9 cellular contexts compared by ENCODE assay signal in genomic region chr7:139774376-139774775, GRCh38. TPM values are rescaled to one million over a fixed set of nuclear protein-coding genes. Genes with fewer than 3 reads are reported as not detected.
A peak's percentile ranks its signal among the peaks of the same experiment; 100 is the strongest.
DNase-seq lines count a peak whose midpoint lies in the region; ATAC-seq and TF ChIP-seq lines count a peak whose summit lies in the region.
"Had no signal": no experiment of that assay in that cellular context is flagged by ENCODE, and none has a peak within 500 bp of the region (broad histone marks: within the 10 kb centered on the region; RNA-seq: fewer than 3 reads in every experiment).

No MANE protein-coding gene starts in this region.

- TF ChIP-seq EP300 in stomach (IDR thresholded peaks at IDR 0.05), result no peak

- peak overlapping the region in 1 of 4 donors; percentile 88 for H3K4me3 ChIP-seq in stomach

- peaks cover 35% of the 10 kb centered on the region for H3K4me1 ChIP-seq in foreskin keratinocyte
- H3K4me1 ChIP-seq in stomach, result peaks cover 45 to 74% (median 68%) of the 10 kb centered on the region in 4 donors

- peaks cover 0 to 16% (median 3%) of the 10 kb centered on the region in 4 donors for H3K36me3 ChIP-seq in stomach

- H3K9me3 ChIP-seq in stomach, result no peaks in the 10 kb centered on the region

- intact Hi-C loops in stomach (cut with DNase I; ENCODE audit: low total_unique reads) (loop anchor here (10.0 kb wide), 1 partner anchor 60 kb away; no protein-coding TSS in a partner anchor), Calu3 (cut with micrococcal nuclease; ENCODE audit: unreplicated experiment) (loop anchor here (2.0 kb wide), 2 partner anchors 54 to 128 kb away; partner anchors contain the start of gene TBXAS1)

- 65 to 90% (median 76%) methylated on average over 1 of the region's 1 CpG for WGBS in stomach, 5 donors

- peak overlapping the region; percentile 54 for H3K27ac Mint-ChIP-seq in activated CD4-positive, alpha-beta memory T cell treated with anti-CD3 and anti-CD28 coated beads, Interleukin-2, amount 10 ng/mL, durations not matched to agents 7 days and 5 days
- H3K27ac Mint-ChIP-seq in Calu3 (ENCODE audit: unreplicated experiment), result no peak overlapping the region

- H3K9me3 Mint-ChIP-seq in activated T-cell treated with anti-CD3 and anti-CD28 coated beads, Interleukin-2, amount 50 U/mL, for 4 hours, result no peaks in the 10 kb centered on the region
- no peaks in the 10 kb centered on the region for H3K9me3 Mint-ChIP-seq in activated CD4-positive, alpha-beta memory T cell treated with anti-CD3 and anti-CD28 coated beads, Interleukin-2, amount 10 ng/mL, durations not matched to agents 7 days and 5 days
- H3K9me3 Mint-ChIP-seq in Calu3 (ENCODE audit: low read depth, unreplicated experiment), result no peaks in the 10 kb centered on the region

- peaks cover 75% of the 10 kb centered on the region for H3K4me1 Mint-ChIP-seq in activated T-cell treated with anti-CD3 and anti-CD28 coated beads, Interleukin-2, amount 50 U/mL, for 4 hours (ENCODE audit: low read depth)
- H3K4me1 Mint-ChIP-seq in activated CD4-positive, alpha-beta memory T cell treated with anti-CD3 and anti-CD28 coated beads, Interleukin-2, amount 10 ng/mL, durations not matched to agents 7 days and 5 days, result peaks cover 67% of the 10 kb centered on the region
- H3K4me1 Mint-ChIP-seq in Calu3 (ENCODE audit: low read depth, unreplicated experiment), result peaks cover 41% of the 10 kb centered on the region

- no peak for DNase-seq in activated T-cell treated with anti-CD3 and anti-CD28 coated beads, Interleukin-2, amount 50 U/mL, for 4 hours
- DNase-seq in activated T-cell treated with anti-CD3 and anti-CD28 coated beads for 4 hours (no peak), foreskin keratinocyte (peak; percentile 71 to 87), stomach (no peak), Calu3 (no peak)
- DNase-seq in activated CD4-positive, alpha-beta memory T cell treated with anti-CD3 and anti-CD28 coated beads, Interleukin-2, amount 10 ng/mL, durations not matched to agents 7 days and 5 days, result no peak
- DNase-seq: CD4-positive, alpha-beta memory T cell had no signal

- peak overlapping the region; percentile 54 for H3K27ac ChIP-seq in foreskin keratinocyte
- H3K27ac ChIP-seq in stomach, result peak overlapping the region in 4 of 5 donors; percentile 95 to 97 (median 97)

- ATAC-seq in activated T-cell treated with anti-CD3 and anti-CD28 coated beads, Interleukin-2, amount 50 U/mL, for 4 hours, result peak; percentile 53 to 61
- ATAC-seq in foreskin keratinocyte (peak; percentile 54), HG02610 (IDR thresholded peaks at IDR 0.05; ENCODE audit: unreplicated experiment) (no peak), HG03045 (IDR thresholded peaks at IDR 0.05; ENCODE audit: unreplicated experiment) (no peak)

- H3K27me3 ChIP-seq in foreskin keratinocyte (no peaks in the 10 kb centered on the region), stomach (no peaks in the 10 kb centered on the region)

- peak overlapping the region; percentile 53 for H3K4me3 Mint-ChIP-seq in activated T-cell treated with anti-CD3 and anti-CD28 coated beads, Interleukin-2, amount 50 U/mL, for 4 hours
- peak overlapping the region; percentile 11 for H3K4me3 Mint-ChIP-seq in activated CD4-positive, alpha-beta memory T cell treated with anti-CD3 and anti-CD28 coated beads, Interleukin-2, amount 10 ng/mL, durations not matched to agents 7 days and 5 days
- no peak overlapping the region for H3K4me3 Mint-ChIP-seq in Calu3 (ENCODE audit: low read depth, unreplicated experiment)

- H3K27me3 Mint-ChIP-seq in activated T-cell treated with anti-CD3 and anti-CD28 coated beads, Interleukin-2, amount 50 U/mL, for 4 hours (ENCODE audit: low read depth), result peaks cover 3% of the 10 kb centered on the region
- peaks cover 9% of the 10 kb centered on the region for H3K27me3 Mint-ChIP-seq in activated CD4-positive, alpha-beta memory T cell treated with anti-CD3 and anti-CD28 coated beads, Interleukin-2, amount 10 ng/mL, durations not matched to agents 7 days and 5 days
- peaks cover 8% of the 10 kb centered on the region for H3K27me3 Mint-ChIP-seq in Calu3 (ENCODE audit: unreplicated experiment)

- H3K36me3 Mint-ChIP-seq in activated T-cell treated with anti-CD3 and anti-CD28 coated beads, Interleukin-2, amount 50 U/mL, for 4 hours (ENCODE audit: insufficient read depth), result peaks cover 13% of the 10 kb centered on the region
- peaks cover 26% of the 10 kb centered on the region for H3K36me3 Mint-ChIP-seq in activated CD4-positive, alpha-beta memory T cell treated with anti-CD3 and anti-CD28 coated beads, Interleukin-2, amount 10 ng/mL, durations not matched to agents 7 days and 5 days (ENCODE audit: low read depth)
- peaks cover 25% of the 10 kb centered on the region for H3K36me3 Mint-ChIP-seq in Calu3 (ENCODE audit: insufficient read depth, unreplicated experiment)

- no peak for TF ChIP-seq POLR2A in stomach (IDR thresholded peaks at IDR 0.05)

- POLR2A ChIA-PET in activated CD4-positive, alpha-beta memory T cell treated with anti-CD3 and anti-CD28 coated beads, Interleukin-2, amount 10 ng/mL, durations not matched to agents 7 days and 5 days (lab: Charles Lee), result interaction anchor here (1.2 kb wide), 1 partner anchor 127 kb away, joined by 4 read pairs; no protein-coding TSS in a partner anchor

- BruUV-seq in Calu3 (replicated peaks; lab: Mats Ljungman, UMichigan), result no TSS peak

- CTCF ChIA-PET in activated CD4-positive, alpha-beta memory T cell treated with anti-CD3 and anti-CD28 coated beads, Interleukin-2, amount 10 ng/mL, durations not matched to agents 7 days and 5 days (lab: Charles Lee), result interaction anchor here (0.9 to 2.4 kb wide), 2 partner anchors 74 to 127 kb away, joined by 4 to 9 read pairs; no protein-coding TSS in a partner anchor
- CTCF ChIA-PET in Calu3 (lab: Charles Lee), result no interaction called here

- TF ChIP-seq CTCF in foreskin keratinocyte (conservative IDR thresholded peaks at IDR 0.05), result no peak
- TF ChIP-seq CTCF in stomach (IDR thresholded peaks at IDR 0.05), result no peak
- no peak for TF ChIP-seq CTCF in Calu3 (IDR thresholded peaks at IDR 0.05; ENCODE audit: unreplicated experiment)

RNA-seq across cellular contexts. Expression of gene HIPK2, which starts 3.4 kb away (rescaled TPM):
- 10 to 100 TPM; 20.3 to 26.8 (median 26.1) TPM for total RNA-seq in activated T-cell treated with anti-CD3 and anti-CD28 coated beads, Interleukin-2, amount 50 U/mL, for 4 hours
- total RNA-seq in activated CD4-positive, alpha-beta memory T cell treated with anti-CD3 and anti-CD28 coated beads, Interleukin-2, amount 10 ng/mL, durations not matched to agents 7 days and 5 days, result 10 to 100 TPM; 24.0 to 25.2 TPM
- total RNA-seq in foreskin keratinocyte (17.7 and 20.1 TPM in 2 replicates), stomach (100 to 1,000 TPM in 1 of 5 donors, 10 to 100 TPM in 3, 1 to 10 TPM in 1; 9.3 to 103 (median 60.7) TPM), Calu3 (2022) (30.9 and 33.4 TPM in 2 replicates)
- polyA plus RNA-seq in foreskin keratinocyte (2.1 and 2.6 TPM in 2 replicates), stomach (10 to 100 TPM in 2 of 3 donors, 1 to 10 TPM in 1; 3.4 to 45.0 (median 10.7) TPM)

RNA-seq across cellular contexts. Expression of gene TBXAS1, which starts 54.7 kb away (rescaled TPM):
- total RNA-seq in activated T-cell treated with anti-CD3 and anti-CD28 coated beads, Interleukin-2, amount 50 U/mL, for 4 hours, result 1 to 10 TPM; 1.7 to 4.1 (median 4.0) TPM
- total RNA-seq in activated CD4-positive, alpha-beta memory T cell treated with anti-CD3 and anti-CD28 coated beads, Interleukin-2, amount 10 ng/mL, durations not matched to agents 7 days and 5 days, result 10 to 100 TPM; 27.4 to 28.7 TPM
- total RNA-seq in foreskin keratinocyte, result 2.1 TPM in 2 replicates
- polyA plus RNA-seq in foreskin keratinocyte, result 1.3 and 2.8 TPM in 2 replicates
- 10 to 100 TPM in 4 of 5 donors, 1 to 10 TPM in 1; 1.4 to 92.8 (median 57.8) TPM for total RNA-seq in stomach
- polyA plus RNA-seq in stomach, result 10 to 100 TPM in 1 of 3 donors, 1 to 10 TPM in 2; 7.6 to 10.3 (median 7.9) TPM
- 31.2 and 33.0 TPM in 2 replicates for total RNA-seq in Calu3 (2022)

Comparison
In these comparisons a context has a peak if more than half of its experiments do, and no peak if none do; other contexts are left out.
1. ATAC-seq: peak in activated T-cell treated with anti-CD3 and anti-CD28 coated beads, Interleukin-2, amount 50 U/mL, for 4 hours (2 of 2) and foreskin keratinocyte (single experiment); none in HG02610 (single experiment) and HG03045 (single experiment).
2. DNase-seq: peak in foreskin keratinocyte (2 of 2); none in activated T-cell treated with anti-CD3 and anti-CD28 coated beads, Interleukin-2, amount 50 U/mL, for 4 hours (single experiment), activated T-cell treated with anti-CD3 and anti-CD28 coated beads for 4 hours (single experiment), activated CD4-positive, alpha-beta memory T cell treated with anti-CD3 and anti-CD28 coated beads, Interleukin-2, amount 10 ng/mL, durations not matched to agents 7 days and 5 days (single experiment), stomach (single experiment) and Calu3 (single experiment).